ENCODE assay signal across 1 cellular context in the genomic region with DNA sequence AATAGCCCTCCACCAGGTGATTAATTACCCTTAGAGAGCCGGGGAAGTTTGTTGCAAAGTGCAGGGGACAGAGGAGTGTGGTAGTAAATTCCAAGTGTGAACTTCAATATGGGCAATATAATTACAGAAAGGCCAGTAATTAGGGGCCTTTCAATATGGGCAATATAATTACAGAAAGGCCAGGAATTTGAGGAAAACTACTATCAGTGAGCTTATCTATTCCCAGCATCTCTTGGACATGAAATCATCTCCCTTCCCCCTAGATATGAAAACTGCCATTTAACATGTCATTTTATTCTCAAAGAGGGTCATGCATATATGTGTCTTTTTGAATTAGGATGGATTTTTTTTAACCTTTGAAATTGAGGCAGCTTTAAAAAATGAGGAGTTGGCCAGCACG.
A peak's percentile ranks its signal among the peaks of the same experiment; 100 is the strongest.
TF ChIP-seq lines count a peak whose summit lies in the region.

No MANE protein-coding gene starts in this region.

TF ChIP-seq in HEK293, 187 proteins besides CTCF, POLR2A, EP300 and RAD21 (continued from another document):
- TF ChIP-seq, protein P1, sequence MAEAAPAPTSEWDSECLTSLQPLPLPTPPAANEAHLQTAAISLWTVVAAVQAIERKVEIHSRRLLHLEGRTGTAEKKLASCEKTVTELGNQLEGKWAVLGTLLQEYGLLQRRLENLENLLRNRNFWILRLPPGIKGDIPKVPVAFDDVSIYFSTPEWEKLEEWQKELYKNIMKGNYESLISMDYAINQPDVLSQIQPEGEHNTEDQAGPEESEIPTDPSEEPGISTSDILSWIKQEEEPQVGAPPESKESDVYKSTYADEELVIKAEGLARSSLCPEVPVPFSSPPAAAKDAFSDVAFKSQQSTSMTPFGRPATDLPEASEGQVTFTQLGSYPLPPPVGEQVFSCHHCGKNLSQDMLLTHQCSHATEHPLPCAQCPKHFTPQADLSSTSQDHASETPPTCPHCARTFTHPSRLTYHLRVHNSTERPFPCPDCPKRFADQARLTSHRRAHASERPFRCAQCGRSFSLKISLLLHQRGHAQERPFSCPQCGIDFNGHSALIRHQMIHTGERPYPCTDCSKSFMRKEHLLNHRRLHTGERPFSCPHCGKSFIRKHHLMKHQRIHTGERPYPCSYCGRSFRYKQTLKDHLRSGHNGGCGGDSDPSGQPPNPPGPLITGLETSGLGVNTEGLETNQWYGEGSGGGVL (tag by site-specific recombination; IDR thresholded peaks at IDR 0.05) = no peak
- TF ChIP-seq, protein P2, sequence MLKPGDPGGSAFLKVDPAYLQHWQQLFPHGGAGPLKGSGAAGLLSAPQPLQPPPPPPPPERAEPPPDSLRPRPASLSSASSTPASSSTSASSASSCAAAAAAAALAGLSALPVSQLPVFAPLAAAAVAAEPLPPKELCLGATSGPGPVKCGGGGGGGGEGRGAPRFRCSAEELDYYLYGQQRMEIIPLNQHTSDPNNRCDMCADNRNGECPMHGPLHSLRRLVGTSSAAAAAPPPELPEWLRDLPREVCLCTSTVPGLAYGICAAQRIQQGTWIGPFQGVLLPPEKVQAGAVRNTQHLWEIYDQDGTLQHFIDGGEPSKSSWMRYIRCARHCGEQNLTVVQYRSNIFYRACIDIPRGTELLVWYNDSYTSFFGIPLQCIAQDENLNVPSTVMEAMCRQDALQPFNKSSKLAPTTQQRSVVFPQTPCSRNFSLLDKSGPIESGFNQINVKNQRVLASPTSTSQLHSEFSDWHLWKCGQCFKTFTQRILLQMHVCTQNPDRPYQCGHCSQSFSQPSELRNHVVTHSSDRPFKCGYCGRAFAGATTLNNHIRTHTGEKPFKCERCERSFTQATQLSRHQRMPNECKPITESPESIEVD (tag by site-specific recombination; IDR thresholded peaks at IDR 0.05) = peak; percentile 43; the same call in 1 of the 2 replicates
